In genomic region chr3:11137627-11137959, GRCh38 we compare ENCODE assay signal across 17 cellular contexts. TPM values are rescaled to one million over a fixed set of nuclear protein-coding genes. Genes with fewer than 3 reads are reported as not detected.
DNase-seq lines count a peak whose midpoint lies in the region; ATAC-seq and TF ChIP-seq lines count a peak whose summit lies in the region.
"Had no signal": no experiment of that assay in that cellular context is flagged by ENCODE, and none has a peak within 500 bp of the region (broad histone marks: within the 10 kb centered on the region; RNA-seq: fewer than 3 reads in every experiment).

No MANE protein-coding gene starts in this region.

- no peak overlapping the region for H3K9ac ChIP-seq in rectal smooth muscle tissue (ENCODE audit: low read length)

- H3K36me3 ChIP-seq in RWPE2 (ENCODE audit: low read depth) = no peaks in the 10 kb centered on the region
- no peaks in the 10 kb centered on the region for H3K36me3 ChIP-seq in rectal smooth muscle tissue (ENCODE audit: control insufficient read depth, insufficient read depth, low read length)
- H3K36me3 ChIP-seq: left ventricle myocardium inferior had no signal

- CTCF ChIA-PET in AG04450 (lab: Charles Lee) = no interaction called here

- H3K9me3 ChIP-seq in AG04450 (ENCODE audit: control insufficient read depth, insufficient read depth, low read length) (no peaks in the 10 kb centered on the region), RWPE2 (ENCODE audit: severe bottlenecking) (no peaks in the 10 kb centered on the region)
- H3K9me3 ChIP-seq: left ventricle myocardium inferior, testis had no signal

- peaks cover 24% of the 10 kb centered on the region for H3K4me1 ChIP-seq in RWPE2 (ENCODE audit: insufficient read depth, poor library complexity, severe bottlenecking)
- peaks cover 3% of the 10 kb centered on the region for H3K4me1 ChIP-seq in rectal smooth muscle tissue (ENCODE audit: control insufficient read depth, insufficient read depth, low read length)
- H3K4me1 ChIP-seq: testis had no signal

- no peak for DNase-seq in AG04450 (ENCODE audit: low read depth, low spot score)
- DNase-seq in RWPE2 (ENCODE audit: low spot score) = no peak
- no peak for DNase-seq in epithelial cell of prostate (ENCODE audit: low read depth, low spot score)
- no peak for DNase-seq in activated T-cell treated with anti-CD3 and anti-CD28 coated beads, Interleukin-2, amount 50 U/mL, for 48 hours
- DNase-seq in NCI-H82 treated with DMSO at 0.1 percent for 48 hours (lab: John Stamatoyannopoulos, UW; ENCODE audit: unreplicated experiment) = no peak
- no peak for DNase-seq in NCI-H2107 treated with DMSO at 0.1 percent for 48 hours (lab: John Stamatoyannopoulos, UW; ENCODE audit: unreplicated experiment)
- DNase-seq in NCI-H2029 (lab: John Stamatoyannopoulos, UW) = no peak
- DNase-seq: activated CD4-positive, alpha-beta T cell treated with anti-CD3 and anti-CD28 coated beads for 48 hours; activated T-cell treated with anti-CD3 and anti-CD28 coated beads, Interleukin-2, amount 50 U/mL, for 24 hours; erythroblast; left ventricle myocardium inferior; MM.1S; NCI-H2029 treated with DMSO at 0.1 percent for 48 hours; NCI-H774; stimulated activated CD4-positive, alpha-beta T cell treated with anti-CD3 and anti-CD28 coated beads, Interleukin-1b, Interleukin-23, amount 100 ng/mL, for 48 hours had no signal

- TF ChIP-seq CTCF in AG04450 (IDR thresholded peaks at IDR 0.05; ENCODE audit: low read depth, low read length) (no peak), RWPE2 (IDR thresholded peaks at IDR 0.05; ENCODE audit: poor library complexity, severe bottlenecking) (no peak)

- H3K4me3 ChIP-seq in AG04450 (ENCODE audit: low read depth, low read length) (peak overlapping the region; percentile 64), RWPE2 (ENCODE audit: severe bottlenecking) (peak overlapping the region; percentile 31), rectal smooth muscle tissue (ENCODE audit: low read length) (no peak overlapping the region)

- H3K27ac ChIP-seq in AG04450 (ENCODE audit: low read depth, low read length) (peak overlapping the region; percentile 100), RWPE2 (ENCODE audit: poor library complexity, severe bottlenecking) (peak overlapping the region; percentile 99), epithelial cell of prostate (peak overlapping the region; percentile 97), rectal smooth muscle tissue (ENCODE audit: low read depth, low read length) (peak overlapping the region; percentile 91)
- H3K27ac ChIP-seq: left ventricle myocardium inferior, testis had no signal

- H3K27me3 ChIP-seq in AG04450 (ENCODE audit: control insufficient read depth, insufficient read depth, low read length) (no peaks in the 10 kb centered on the region), RWPE2 (ENCODE audit: insufficient read depth, poor library complexity, severe bottlenecking) (no peaks in the 10 kb centered on the region), rectal smooth muscle tissue (ENCODE audit: control insufficient read depth, insufficient read depth, low read length) (no peaks in the 10 kb centered on the region)
- H3K27me3 ChIP-seq: testis had no signal

- POLR2A ChIA-PET in AG04450 (lab: Yijun Ruan, JAX) = interaction anchor here (1.2 to 1.5 kb wide), 3 partner anchors 22 to 135 kb away, joined by 5 to 9 read pairs (median 7); partner anchors contain the start of gene ATG7

- ATAC-seq in RWPE2 (ENCODE audit: low read depth) = no peak

RNA-seq across cellular contexts. Expression of gene HRH1, which starts 16.7 kb away (rescaled TPM):
- 24.6 and 25.4 TPM in 2 replicates for polyA plus RNA-seq in AG04450 (2011; rRNA removed)
- 38.4 and 45.9 TPM in 2 replicates for polyA minus RNA-seq in AG04450 (2011; rRNA and poly(A)+ RNA removed)
